In the genomic region with DNA sequence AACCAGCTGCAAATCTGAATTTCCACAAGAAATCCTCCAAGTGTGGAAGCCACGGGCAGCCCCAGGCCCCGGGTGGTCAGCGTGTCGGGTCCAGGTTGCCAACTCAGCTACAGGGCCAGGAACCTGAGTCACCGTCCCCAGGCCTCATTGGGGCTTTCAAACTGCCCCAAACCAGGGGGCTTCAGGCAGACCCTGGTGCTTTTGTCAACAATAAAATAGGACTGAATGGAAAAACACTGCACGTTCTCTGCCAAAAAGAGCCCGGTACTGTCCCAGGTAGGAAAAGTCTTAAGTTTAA, we compare ENCODE assay signal across 12 cellular contexts. TPM values are rescaled to one million over a fixed set of nuclear protein-coding genes. Genes with fewer than 3 reads are reported as not detected.
DNase-seq lines count a peak whose midpoint lies in the region; ATAC-seq, FAIRE-seq and TF ChIP-seq lines count a peak whose summit lies in the region.
"Had no signal": no experiment of that assay in that cellular context is flagged by ENCODE, and none has a peak within 500 bp of the region (broad histone marks: within the 10 kb centered on the region; RNA-seq: fewer than 3 reads in every experiment).

No MANE protein-coding gene starts in this region.

- H3K4me3 ChIP-seq in A549 = no peak overlapping the region
- H3K4me3 ChIP-seq in HUES6 (ENCODE audit: low read depth, low read length) = no peak overlapping the region
- H3K4me3 ChIP-seq in osteoblast (ENCODE audit: insufficient read depth, low read length) = no peak overlapping the region
- H3K4me3 ChIP-seq in MG63 = no peak overlapping the region
- H3K4me3 ChIP-seq: BLaER1, K562 had no signal

- peak overlapping the region; percentile 75 to 86; a peak in 5 of 6 replicates for H3K27ac ChIP-seq in A549
- 0 out of 2 replicates have a peak overlapping the region, but pooled peaks have one; percentile 32 for H3K27ac ChIP-seq in HUES6 (ENCODE audit: low read depth, low read length)
- peak overlapping the region; percentile 88 for H3K27ac ChIP-seq in osteoblast (ENCODE audit: low read depth, low read length)
- H3K27ac ChIP-seq: BLaER1, HL-60 had no signal

- no peak for TF ChIP-seq POLR2A in A549 (IDR thresholded peaks at IDR 0.05; ENCODE audit: low read length)

- H3K27me3 ChIP-seq in HUES6 (ENCODE audit: control insufficient read depth, insufficient read depth, low read length) (no peaks in the 10 kb centered on the region), osteoblast (ENCODE audit: insufficient read depth, low read length) (no peaks in the 10 kb centered on the region), MG63 (no peaks in the 10 kb centered on the region)
- H3K27me3 ChIP-seq: BLaER1 had no signal

- TF ChIP-seq EP300 in A549 (IDR thresholded peaks at IDR 0.05) = no peak

- WGBS in A549 (ENCODE audit: missing lambda C conversion rate) = 70% methylated on average over 7 of the region's 7 CpGs

- peaks cover 86% of the 10 kb centered on the region for H3K36me3 Mint-ChIP-seq in WTC11
- H3K36me3 Mint-ChIP-seq: CD4-positive, CD25-positive, alpha-beta regulatory T cell had no signal

- H3K27ac Mint-ChIP-seq in WTC11 = peak overlapping the region; percentile 23; the same call in 1 of the 2 replicates
- H3K27ac Mint-ChIP-seq: CD4-positive, CD25-positive, alpha-beta regulatory T cell had no signal

- POLR2A ChIA-PET in A549 (lab: Yijun Ruan, JAX) (interaction anchor here (1.0 kb wide), 1 partner anchor 36 kb away, joined by 4 read pairs; no protein-coding TSS in a partner anchor), WTC11 (lab: Charles Lee) (interaction anchor here (0.5 to 0.7 kb wide), 2 partner anchors 11 to 35 kb away, joined by 4 read pairs; no protein-coding TSS in a partner anchor)

- no peak overlapping the region for H3K9ac ChIP-seq in HUES6 (ENCODE audit: low read length)
- H3K9ac ChIP-seq: BLaER1 had no signal

- no peaks in the 10 kb centered on the region for H3K27me3 Mint-ChIP-seq in WTC11 (ENCODE audit: low read depth)

- no peaks in the 10 kb centered on the region for H4K20me1 ChIP-seq in osteoblast (ENCODE audit: insufficient read depth, low read length)
- H4K20me1 ChIP-seq: BLaER1 had no signal

- H3K36me3 ChIP-seq in HUES6 (ENCODE audit: control insufficient read depth, insufficient read depth, low read length) (peaks cover 83% of the 10 kb centered on the region), osteoblast (ENCODE audit: insufficient read depth, low read length) (peaks cover 46% of the 10 kb centered on the region), MG63 (no peaks in the 10 kb centered on the region; the same call in 1 of the 2 replicates)
- H3K36me3 ChIP-seq: BLaER1 had no signal

- CTCF ChIA-PET in A549 (lab: Yijun Ruan, JAX) (interaction anchor here (0.5 to 14.9 kb wide), 62 partner anchors 8 to 863 kb away, joined by 3 to 250 read pairs (median 4); partner anchors contain the start of genes GFPT2 and MAPK9), WTC11 (lab: Charles Lee) (interaction anchor here (0.6 to 2.3 kb wide), 42 partner anchors 9 to 457 kb away, joined by 3 to 76 read pairs (median 5); partner anchors contain the start of genes CNOT6, GFPT2, MAPK9 and RASGEF1C)

- H3K9me3 Mint-ChIP-seq in WTC11 = peaks cover 6% of the 10 kb centered on the region; the same call in 1 of the 2 replicates
- H3K9me3 Mint-ChIP-seq: CD4-positive, CD25-positive, alpha-beta regulatory T cell had no signal

- H3K4me3 Mint-ChIP-seq in WTC11 = no peak overlapping the region
- H3K4me3 Mint-ChIP-seq: CD4-positive, CD25-positive, alpha-beta regulatory T cell had no signal

- H3K4me2 ChIP-seq in A549 = peak overlapping the region; percentile 69; the same call in 1 of the 3 replicates
- H3K4me2 ChIP-seq in osteoblast (ENCODE audit: insufficient read depth, low read length) = no peak overlapping the region

- TF ChIP-seq RAD21 in A549 (conservative IDR thresholded peaks at IDR 0.05 in 1 of 2, IDR thresholded peaks at IDR 0.05 in 1 of 2) = no peak

- no peak for DNase-seq in A549 (ENCODE audit: low read depth in 1 of 2, low spot score in 1 of 2)
- DNase-seq in WTC11 (ENCODE audit: low spot score) = no peak
- DNase-seq in osteoblast (ENCODE audit: insufficient read length, low spot score, missing footprints) = no peak
- DNase-seq in MG63 = no peak

- no peak for FAIRE-seq in A549 (lab: Jason Lieb, UNC)

- H3K4me1 ChIP-seq in A549 = peaks cover 60% of the 10 kb centered on the region
- H3K4me1 ChIP-seq in HUES6 (ENCODE audit: control insufficient read depth, insufficient read depth, low read length) = peaks cover 22% of the 10 kb centered on the region
- peaks cover 44% of the 10 kb centered on the region for H3K4me1 ChIP-seq in osteoblast (ENCODE audit: insufficient read depth, low read length)

- H3K9me3 ChIP-seq in A549 (no peaks in the 10 kb centered on the region), HUES6 (ENCODE audit: control insufficient read depth, insufficient read depth, low read depth, low read length) (no peaks in the 10 kb centered on the region), osteoblast (ENCODE audit: low read depth, low read length) (no peaks in the 10 kb centered on the region), MG63 (no peaks in the 10 kb centered on the region)
- H3K9me3 ChIP-seq: BLaER1 had no signal

- no peak overlapping the region for H2AFZ ChIP-seq in osteoblast (ENCODE audit: low read length)

- H3K4me1 Mint-ChIP-seq in WTC11 = peaks cover 57% of the 10 kb centered on the region

- no peaks in the 10 kb centered on the region for H3K79me2 ChIP-seq in osteoblast (ENCODE audit: insufficient read depth, low read length)

- ATAC-seq in A549 = no peak
- ATAC-seq in WTC11 = no peak
- no peak for ATAC-seq in HG03571 (IDR thresholded peaks at IDR 0.05; ENCODE audit: unreplicated experiment)
- no peak for ATAC-seq in HG03469 (IDR thresholded peaks at IDR 0.05; ENCODE audit: unreplicated experiment)
- ATAC-seq in HG03378 (IDR thresholded peaks at IDR 0.05; ENCODE audit: unreplicated experiment) = no peak

- no peak for TF ChIP-seq CTCF in A549 (IDR thresholded peaks at IDR 0.05)
- no peak for TF ChIP-seq CTCF in WTC11 (IDR thresholded peaks at IDR 0.05)
- no peak for TF ChIP-seq CTCF in osteoblast (IDR thresholded peaks at IDR 0.05; ENCODE audit: extremely low read depth, low read depth, low read length)

TF ChIP-seq in A549, 52 proteins besides CTCF, POLR2A, EP300 and RAD21:
- TF ChIP-seq HOXB5 (CRISPR knock-in tag; IDR thresholded peaks at IDR 0.05) (no peak), BHLHE40 (IDR thresholded peaks at IDR 0.05; ENCODE audit: low read depth, low read length) (no peak), EHF (CRISPR knock-in tag; IDR thresholded peaks at IDR 0.05) (no peak), NPAS2 (CRISPR knock-in tag; IDR thresholded peaks at IDR 0.05; ENCODE audit: borderline replicate concordance) (no peak), EHMT2 (IDR thresholded peaks at IDR 0.05; ENCODE audit: low read depth) (no peak)
TF ChIP-seq in A549: peak in this region for 0.

TF ChIP-seq in WTC11, 78 proteins besides CTCF, POLR2A, EP300 and RAD21 (continues in another document):
- TF ChIP-seq CREB1 (CRISPR knock-in tag; IDR thresholded peaks at IDR 0.05) (no peak), ATF1 (CRISPR knock-in tag; IDR thresholded peaks at IDR 0.05) (no peak), GTF2I (CRISPR knock-in tag; conservative IDR thresholded peaks at IDR 0.05) (no peak), JAZF1 (CRISPR knock-in tag; IDR thresholded peaks at IDR 0.05) (no peak)
- TF ChIP-seq, protein P1, sequence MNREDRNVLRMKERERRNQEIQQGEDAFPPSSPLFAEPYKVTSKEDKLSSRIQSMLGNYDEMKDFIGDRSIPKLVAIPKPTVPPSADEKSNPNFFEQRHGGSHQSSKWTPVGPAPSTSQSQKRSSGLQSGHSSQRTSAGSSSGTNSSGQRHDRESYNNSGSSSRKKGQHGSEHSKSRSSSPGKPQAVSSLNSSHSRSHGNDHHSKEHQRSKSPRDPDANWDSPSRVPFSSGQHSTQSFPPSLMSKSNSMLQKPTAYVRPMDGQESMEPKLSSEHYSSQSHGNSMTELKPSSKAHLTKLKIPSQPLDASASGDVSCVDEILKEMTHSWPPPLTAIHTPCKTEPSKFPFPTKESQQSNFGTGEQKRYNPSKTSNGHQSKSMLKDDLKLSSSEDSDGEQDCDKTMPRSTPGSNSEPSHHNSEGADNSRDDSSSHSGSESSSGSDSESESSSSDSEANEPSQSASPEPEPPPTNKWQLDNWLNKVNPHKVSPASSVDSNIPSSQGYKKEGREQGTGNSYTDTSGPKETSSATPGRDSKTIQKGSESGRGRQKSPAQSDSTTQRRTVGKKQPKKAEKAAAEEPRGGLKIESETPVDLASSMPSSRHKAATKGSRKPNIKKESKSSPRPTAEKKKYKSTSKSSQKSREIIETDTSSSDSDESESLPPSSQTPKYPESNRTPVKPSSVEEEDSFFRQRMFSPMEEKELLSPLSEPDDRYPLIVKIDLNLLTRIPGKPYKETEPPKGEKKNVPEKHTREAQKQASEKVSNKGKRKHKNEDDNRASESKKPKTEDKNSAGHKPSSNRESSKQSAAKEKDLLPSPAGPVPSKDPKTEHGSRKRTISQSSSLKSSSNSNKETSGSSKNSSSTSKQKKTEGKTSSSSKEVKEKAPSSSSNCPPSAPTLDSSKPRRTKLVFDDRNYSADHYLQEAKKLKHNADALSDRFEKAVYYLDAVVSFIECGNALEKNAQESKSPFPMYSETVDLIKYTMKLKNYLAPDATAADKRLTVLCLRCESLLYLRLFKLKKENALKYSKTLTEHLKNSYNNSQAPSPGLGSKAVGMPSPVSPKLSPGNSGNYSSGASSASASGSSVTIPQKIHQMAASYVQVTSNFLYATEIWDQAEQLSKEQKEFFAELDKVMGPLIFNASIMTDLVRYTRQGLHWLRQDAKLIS (CRISPR knock-in tag; IDR thresholded peaks at IDR 0.05; ENCODE audit: borderline replicate concordance) = no peak

RNA-seq across cellular contexts. Expression of gene GFPT2, which starts 24.0 kb away (rescaled TPM):
- polyA plus RNA-seq in A549 (2011; rRNA removed) = 38.0 and 40.5 TPM in 2 replicates
- 16.9 and 22.1 TPM in 2 replicates for polyA plus RNA-seq in A549 (2012; cell fraction: cytosol; rRNA removed)
- polyA plus RNA-seq in A549 (2012; cell fraction: nucleus; rRNA removed) = 31.2 and 41.0 TPM in 2 replicates
- 24.4 to 34.9 TPM (median 31.6 TPM) in 3 replicates for polyA plus RNA-seq in A549 (2017; fragmentation: RNase III; extraction: RNeasy Plus Mini Kit Qiagen cat#74134 plus additional on column Dnase treatment)
- 34.8 and 36.3 TPM in 2 replicates for polyA minus RNA-seq in A549 (2011; rRNA and poly(A)+ RNA removed)
- 124 to 138 TPM (median 136 TPM) in 3 replicates for total RNA-seq in WTC11 (2021)
- total RNA-seq in osteoblast = 30.4 and 39.5 TPM in 2 replicates
- 2.7 and 3.7 TPM in 2 replicates for total RNA-seq in MG63 (2014; rRNA removed; shearing (Covaris generic); ENCODE audit: low replicate concordance)
- total RNA-seq: CD4-positive, CD25-positive, alpha-beta regulatory T cell had no signal

RNA-seq across cellular contexts. Expression of gene MAPK9, which starts 37.2 kb away (rescaled TPM):
- polyA plus RNA-seq in A549 (2011; rRNA removed) = 52.7 and 66.9 TPM in 2 replicates
- polyA plus RNA-seq in A549 (2012; cell fraction: cytosol; rRNA removed) = 31.5 and 35.5 TPM in 2 replicates
- 17.8 and 29.8 TPM in 2 replicates for polyA plus RNA-seq in A549 (2012; cell fraction: nucleus; rRNA removed)
- polyA plus RNA-seq in A549 (2017; fragmentation: RNase III; extraction: RNeasy Plus Mini Kit Qiagen cat#74134 plus additional on column Dnase treatment) = 34.6 to 36.6 TPM (median 34.7 TPM) in 3 replicates
- 57.9 and 65.4 TPM in 2 replicates for polyA minus RNA-seq in A549 (2011; rRNA and poly(A)+ RNA removed)
- 42.4 to 42.9 TPM (median 42.9 TPM) in 3 replicates for total RNA-seq in WTC11 (2021)
- 31.8 and 36.8 TPM in 2 replicates for total RNA-seq in osteoblast
- total RNA-seq in MG63 (2014; rRNA removed; shearing (Covaris generic); ENCODE audit: low replicate concordance) = 97.3 and 98.2 TPM in 2 replicates

Comparison
In these comparisons a context has a peak if more than half of its experiments do, and no peak if none do; other contexts are left out.
1. H3K27ac ChIP-seq: peak in every context shown above with its lines; median percentile 88 in osteoblast; 80 in A549; 32 in HUES6.